13 cellular contexts compared by ENCODE assay signal in genomic region chr4:11397819-11398610, GRCh38. TPM values are rescaled to one million over a fixed set of nuclear protein-coding genes. Genes with fewer than 3 reads are reported as not detected.
DNase-seq lines count a peak whose midpoint lies in the region; ATAC-seq lines count a peak whose summit lies in the region.
"Had no signal": no experiment of that assay in that cellular context is flagged by ENCODE, and none has a peak within 500 bp of the region (broad histone marks: within the 10 kb centered on the region; RNA-seq: fewer than 3 reads in every experiment).

No MANE protein-coding gene starts in this region.

- no peak for DNase-seq in activated CD8-positive, alpha-beta memory T cell treated with anti-CD3 and anti-CD28 coated beads, Interleukin-2, amount 10 ng/mL, durations not matched to agents 7 days and 5 days
- no peak for DNase-seq in activated naive CD4-positive, alpha-beta T cell treated with anti-CD3 and anti-CD28 coated beads for 36 hours
- DNase-seq in effector CD4-positive, alpha-beta T cell = no peak
- no peak for DNase-seq in NAMALWA (ENCODE audit: low spot score)
- DNase-seq: ACHN; activated T-cell treated with anti-CD3 and anti-CD28 coated beads, Interleukin-2, amount 50 U/mL, for 1 hour; NCI-H748 treated with DMSO at 0.1 percent for 48 hours; thyroid gland had no signal

- H3K4me2 ChIP-seq in BLaER1 treated with 17β-estradiol and CSF1 and Interleukin-3, amounts not matched to agents 10 nM and 100 nM = peak overlapping the region; percentile 18 to 72 (median 33); a peak in 21 of 22 replicates

- H3K36me3 Mint-ChIP-seq in activated CD8-positive, alpha-beta memory T cell treated with anti-CD3 and anti-CD28 coated beads, Interleukin-2, amount 10 ng/mL, durations not matched to agents 7 days and 5 days = no peaks in the 10 kb centered on the region
- no peaks in the 10 kb centered on the region for H3K36me3 Mint-ChIP-seq in activated naive CD4-positive, alpha-beta T cell treated with anti-CD3 and anti-CD28 coated beads for 36 hours (ENCODE audit: low read depth)

- peak overlapping the region in 7 of 11 experiments; percentile 21 to 52 (median 34); a peak in 9 of 22 replicates for H3K27ac ChIP-seq in BLaER1 treated with 17β-estradiol and CSF1 and Interleukin-3, amounts not matched to agents 10 nM and 100 nM
- H3K27ac ChIP-seq: cardiac muscle cell, thyroid gland had no signal

- H3K9me3 Mint-ChIP-seq in activated CD8-positive, alpha-beta memory T cell treated with anti-CD3 and anti-CD28 coated beads, Interleukin-2, amount 10 ng/mL, durations not matched to agents 7 days and 5 days (ENCODE audit: low read depth) = no peaks in the 10 kb centered on the region
- no peaks in the 10 kb centered on the region for H3K9me3 Mint-ChIP-seq in activated naive CD4-positive, alpha-beta T cell treated with anti-CD3 and anti-CD28 coated beads for 36 hours

- peaks cover 0 to under 1% (median 0%) of the 10 kb centered on the region in 11 experiments; a peak in 1 of 22 replicates for H4K20me1 ChIP-seq in BLaER1 treated with 17β-estradiol and CSF1 and Interleukin-3, amounts not matched to agents 10 nM and 100 nM

- no peaks in the 10 kb centered on the region for H3K27me3 ChIP-seq in BLaER1 treated with 17β-estradiol and CSF1 and Interleukin-3, amounts not matched to agents 10 nM and 100 nM
- H3K27me3 ChIP-seq: cardiac muscle cell, thyroid gland had no signal

- H3K27me3 Mint-ChIP-seq in activated CD8-positive, alpha-beta memory T cell treated with anti-CD3 and anti-CD28 coated beads, Interleukin-2, amount 10 ng/mL, durations not matched to agents 7 days and 5 days = no peaks in the 10 kb centered on the region
- H3K27me3 Mint-ChIP-seq in activated naive CD4-positive, alpha-beta T cell treated with anti-CD3 and anti-CD28 coated beads for 36 hours (ENCODE audit: low read depth) = no peaks in the 10 kb centered on the region

- intact Hi-C loops in activated naive CD4-positive, alpha-beta T cell treated with anti-CD3 and anti-CD28 coated beads for 36 hours (cut with micrococcal nuclease) = loop anchor here (10.0 kb wide), 1 partner anchor 53 kb away; no protein-coding TSS in a partner anchor

- H3K27ac Mint-ChIP-seq in activated CD8-positive, alpha-beta memory T cell treated with anti-CD3 and anti-CD28 coated beads, Interleukin-2, amount 10 ng/mL, durations not matched to agents 7 days and 5 days = no peak overlapping the region
- no peak overlapping the region for H3K27ac Mint-ChIP-seq in activated naive CD4-positive, alpha-beta T cell treated with anti-CD3 and anti-CD28 coated beads for 36 hours

- H3K9ac ChIP-seq in BLaER1 treated with 17β-estradiol and CSF1 and Interleukin-3, amounts not matched to agents 10 nM and 100 nM = peak overlapping the region in 1 of 11 experiments; percentile 2; a peak in 1 of 22 replicates

- H3K4me1 ChIP-seq in BLaER1 treated with 17β-estradiol and CSF1 and Interleukin-3, amounts not matched to agents 10 nM and 100 nM = peaks cover 15 to 26% (median 19%) of the 10 kb centered on the region in 10 experiments
- H3K4me1 ChIP-seq: thyroid gland had no signal

- peaks cover 9 to 14% (median 11%) of the 10 kb centered on the region in 11 experiments; a peak in 20 of 22 replicates for H3K9me3 ChIP-seq in BLaER1 treated with 17β-estradiol and CSF1 and Interleukin-3, amounts not matched to agents 10 nM and 100 nM (replicated peaks in 1 of 11)
- H3K9me3 ChIP-seq: thyroid gland had no signal

- CTCF ChIA-PET in activated CD8-positive, alpha-beta memory T cell treated with anti-CD3 and anti-CD28 coated beads, Interleukin-2, amount 10 ng/mL, durations not matched to agents 7 days and 5 days (lab: Charles Lee) = no interaction called here
- CTCF ChIA-PET in activated naive CD4-positive, alpha-beta T cell treated with anti-CD3 and anti-CD28 coated beads for 36 hours (lab: Charles Lee) = no interaction called here

- H3K4me3 ChIP-seq in BLaER1 treated with 17β-estradiol and CSF1 and Interleukin-3, amounts not matched to agents 10 nM and 100 nM = no peak overlapping the region
- H3K4me3 ChIP-seq: cardiac muscle cell, thyroid gland had no signal

- ATAC-seq in GM19351 (IDR thresholded peaks at IDR 0.05; ENCODE audit: unreplicated experiment) (peak; percentile 59), HG02798 (IDR thresholded peaks at IDR 0.05; ENCODE audit: poor library complexity, unreplicated experiment) (peak; percentile 70), HG03565 (IDR thresholded peaks at IDR 0.05; ENCODE audit: unreplicated experiment) (peak; percentile 56)
- ATAC-seq in activated CD8-positive, alpha-beta memory T cell treated with anti-CD3 and anti-CD28 coated beads, Interleukin-2, amount 10 ng/mL, durations not matched to agents 7 days and 5 days = no peak

- no peaks in the 10 kb centered on the region for H3K4me1 Mint-ChIP-seq in activated CD8-positive, alpha-beta memory T cell treated with anti-CD3 and anti-CD28 coated beads, Interleukin-2, amount 10 ng/mL, durations not matched to agents 7 days and 5 days
- no peaks in the 10 kb centered on the region for H3K4me1 Mint-ChIP-seq in activated naive CD4-positive, alpha-beta T cell treated with anti-CD3 and anti-CD28 coated beads for 36 hours (ENCODE audit: low read depth)

- H3K36me3 ChIP-seq in BLaER1 treated with 17β-estradiol and CSF1 and Interleukin-3, amounts not matched to agents 10 nM and 100 nM = peaks cover 0 to 49% (median 0%) of the 10 kb centered on the region in 11 experiments; a peak in 6 of 22 replicates
- H3K36me3 ChIP-seq: cardiac muscle cell, thyroid gland had no signal

- no peak overlapping the region for H3K4me3 Mint-ChIP-seq in activated CD8-positive, alpha-beta memory T cell treated with anti-CD3 and anti-CD28 coated beads, Interleukin-2, amount 10 ng/mL, durations not matched to agents 7 days and 5 days
- no peak overlapping the region for H3K4me3 Mint-ChIP-seq in activated naive CD4-positive, alpha-beta T cell treated with anti-CD3 and anti-CD28 coated beads for 36 hours

RNA-seq across cellular contexts. Expression of gene HS3ST1, which starts 30.7 kb away (rescaled TPM):
- total RNA-seq in activated CD8-positive, alpha-beta memory T cell treated with anti-CD3 and anti-CD28 coated beads, Interleukin-2, amount 10 ng/mL, durations not matched to agents 7 days and 5 days = under 1 TPM in 1 of 2 experiments, not detected in 1; 0.19 TPM
- not detected for total RNA-seq in activated naive CD4-positive, alpha-beta T cell treated with anti-CD3 and anti-CD28 coated beads for 36 hours
